Comparison of ENCODE assay signal across 16 cellular contexts in genomic region chr15:90607361-90607760, GRCh38.
DNase-seq lines count a peak whose midpoint lies in the region; ATAC-seq and TF ChIP-seq lines count a peak whose summit lies in the region.
"Had no signal": no experiment of that assay in that cellular context is flagged by ENCODE, and none has a peak within 500 bp of the region (broad histone marks: within the 10 kb centered on the region; RNA-seq: fewer than 3 reads in every experiment).

No MANE protein-coding gene starts in this region.

- H3K36me3 Mint-ChIP-seq in CD4-positive, CD25-positive, alpha-beta regulatory T cell: peaks cover 57% of the 10 kb centered on the region
- peaks cover 12 to 34% (median 24%) of the 10 kb centered on the region in 3 donors for H3K36me3 Mint-ChIP-seq in immature natural killer cell

- no peak overlapping the region for H3K27ac ChIP-seq in CD4-positive, CD25-positive, alpha-beta regulatory T cell (ENCODE audit: insufficient read depth, low read length, poor library complexity, severe bottlenecking)
- no peak overlapping the region for H3K27ac ChIP-seq in GM23248
- no peak overlapping the region for H3K27ac ChIP-seq in brain microvascular endothelial cell

- H3K27ac Mint-ChIP-seq in CD4-positive, CD25-positive, alpha-beta regulatory T cell: peak overlapping the region; percentile 31 to 92 (median 87)
- H3K27ac Mint-ChIP-seq in immature natural killer cell: peak overlapping the region in 4 of 6 donors; percentile 15 to 58 (median 22)
- H3K27ac Mint-ChIP-seq: activated CD4-positive, alpha-beta T cell treated with anti-CD3 and anti-CD28 coated beads for 36 hours had no signal

- no peaks in the 10 kb centered on the region for H3K9me3 Mint-ChIP-seq in CD4-positive, CD25-positive, alpha-beta regulatory T cell
- no peaks in the 10 kb centered on the region for H3K9me3 Mint-ChIP-seq in immature natural killer cell
- H3K9me3 Mint-ChIP-seq: T-cell had no signal

- no peak for TF ChIP-seq CTCF in brain microvascular endothelial cell (IDR thresholded peaks at IDR 0.05; ENCODE audit: low read depth, low read length, missing control alignments)

- no peaks in the 10 kb centered on the region for H3K9me2 ChIP-seq in GM23248 (ENCODE audit: insufficient read depth)

- no peak overlapping the region for H3K9ac ChIP-seq in GM23248

- H3F3A ChIP-seq in GM23248 (ENCODE audit: insufficient read depth): peaks cover 16% of the 10 kb centered on the region

- no peaks in the 10 kb centered on the region for H3K79me2 ChIP-seq in GM23248 (ENCODE audit: insufficient read depth)

- H4K20me1 ChIP-seq in GM23248 (ENCODE audit: insufficient read depth): no peaks in the 10 kb centered on the region

- no peaks in the 10 kb centered on the region for H3K27me3 Mint-ChIP-seq in CD4-positive, CD25-positive, alpha-beta regulatory T cell
- peaks cover 0 to 2% (median 0%) of the 10 kb centered on the region in 3 donors for H3K27me3 Mint-ChIP-seq in immature natural killer cell (ENCODE audit: low read depth in 3 of 3)
- H3K27me3 Mint-ChIP-seq: activated CD4-positive, alpha-beta T cell treated with anti-CD3 and anti-CD28 coated beads for 36 hours; T-cell had no signal

- no peaks in the 10 kb centered on the region for H3K9me3 ChIP-seq in CD4-positive, CD25-positive, alpha-beta regulatory T cell (ENCODE audit: control insufficient read depth in 2 of 2, low read length in 2 of 2)
- no peaks in the 10 kb centered on the region for H3K9me3 ChIP-seq in GM23248 (ENCODE audit: low read depth)
- H3K9me3 ChIP-seq: Peyer's patch had no signal

- ATAC-seq in CD4-positive, CD25-positive, alpha-beta regulatory T cell (ENCODE audit: low read depth in 2 of 2): no peak
- ATAC-seq in GM19324 (IDR thresholded peaks at IDR 0.05; ENCODE audit: low FRiP score, unreplicated experiment) (no peak), HG03135 (IDR thresholded peaks at IDR 0.05; ENCODE audit: unreplicated experiment) (no peak)
- ATAC-seq: activated CD4-positive, alpha-beta T cell treated with anti-CD3 and anti-CD28 coated beads for 36 hours; T-cell had no signal

- in situ Hi-C loops in GM23248 (cut with MboI) (loop anchor here (25.0 kb wide), 1 partner anchor 295 kb away; no protein-coding TSS in a partner anchor), brain microvascular endothelial cell (cut with HindIII; ENCODE audit: low pct_ligation_motif_present, low sequenced_read_pairs) (no loop called here)

- H3K4me3 ChIP-seq in CD4-positive, CD25-positive, alpha-beta regulatory T cell (ENCODE audit: low read depth, low read length): no peak overlapping the region
- H3K4me3 ChIP-seq in GM23248: no peak overlapping the region
- no peak overlapping the region for H3K4me3 ChIP-seq in brain microvascular endothelial cell (ENCODE audit: low read depth, low read length)
- H3K4me3 ChIP-seq: HAP-1, Peyer's patch had no signal

- no peak overlapping the region for H2AFZ ChIP-seq in GM23248

- no peaks in the 10 kb centered on the region for H3K4me1 ChIP-seq in CD4-positive, CD25-positive, alpha-beta regulatory T cell (ENCODE audit: control insufficient read depth, insufficient read depth, low read length, poor library complexity, severe bottlenecking)
- peaks cover 13% of the 10 kb centered on the region for H3K4me1 ChIP-seq in GM23248 (ENCODE audit: insufficient read depth)
- H3K4me1 ChIP-seq: HAP-1, Peyer's patch had no signal

- peaks cover 14 to 58% (median 22%) of the 10 kb centered on the region in 4 donors for H3K4me1 Mint-ChIP-seq in CD4-positive, CD25-positive, alpha-beta regulatory T cell
- H3K4me1 Mint-ChIP-seq in immature natural killer cell: peaks cover 7 to 9% of the 10 kb centered on the region in 2 donors

- no peak overlapping the region for H3K4me2 ChIP-seq in GM23248 (ENCODE audit: unreplicated experiment)

- no peak overlapping the region for H3K4me3 Mint-ChIP-seq in CD4-positive, CD25-positive, alpha-beta regulatory T cell
- no peak overlapping the region for H3K4me3 Mint-ChIP-seq in immature natural killer cell
- H3K4me3 Mint-ChIP-seq: activated CD4-positive, alpha-beta T cell treated with anti-CD3 and anti-CD28 coated beads for 36 hours; T-cell had no signal

- peaks cover 54% of the 10 kb centered on the region for H3K36me3 ChIP-seq in CD4-positive, CD25-positive, alpha-beta regulatory T cell (ENCODE audit: control insufficient read depth, insufficient read depth, low read length)
- H3K36me3 ChIP-seq in GM23248 (ENCODE audit: low read depth) (peaks cover 13% of the 10 kb centered on the region), brain microvascular endothelial cell (replicated peaks) (peaks cover 8% of the 10 kb centered on the region)
- H3K36me3 ChIP-seq: HAP-1 had no signal

- H3K27me3 ChIP-seq in CD4-positive, CD25-positive, alpha-beta regulatory T cell (ENCODE audit: control insufficient read depth, insufficient read depth, low read length): no peaks in the 10 kb centered on the region
- H3K27me3 ChIP-seq in GM23248 (replicated peaks; ENCODE audit: insufficient read depth) (no peaks in the 10 kb centered on the region), brain microvascular endothelial cell (replicated peaks) (no peaks in the 10 kb centered on the region)
- H3K27me3 ChIP-seq: Peyer's patch had no signal

- DNase-seq in CD4-positive, CD25-positive, alpha-beta regulatory T cell: no peak
- DNase-seq in DMS79 treated with DMSO at 0.1 percent for 48 hours (lab: John Stamatoyannopoulos, UW): peak; percentile 80
- DNase-seq in NCI-H774 (lab: John Stamatoyannopoulos, UW): peak; percentile 62
- no peak for DNase-seq in immature natural killer cell
- no peak for DNase-seq in GM23248
- DNase-seq in brain microvascular endothelial cell: no peak
- DNase-seq: activated CD4-positive, alpha-beta T cell treated with anti-CD3 and anti-CD28 coated beads for 36 hours; activated effector memory CD4-positive, alpha-beta T cell treated with Interleukin-2 at 50 U/mL for 16 hours; AML-193; Karpas-422; Peyer's patch; stimulated activated CD4-positive, alpha-beta T cell treated with anti-CD3 and anti-CD28 coated beads, Interleukin-2, amount 100 ng/mL, for 48 hours; T-cell had no signal

- WGBS in GM23248 (ENCODE audit: low coverage in 1 of 2, low lambda C conversion rate in 2 of 2, missing lambda C conversion rate in 2 of 2), 2 experiments: 69 to 77% methylated on average over 9 of the region's 9 CpGs

Comparison
In these comparisons a context has a peak if more than half of its experiments do, and no peak if none do; other contexts are left out.
1. DNase-seq: peak in DMS79 treated with DMSO at 0.1 percent for 48 hours (single experiment) and NCI-H774 (single experiment); none in CD4-positive, CD25-positive, alpha-beta regulatory T cell (0 of 3), immature natural killer cell (0 of 3), GM23248 (single experiment) and brain microvascular endothelial cell (single experiment).